31 cellular contexts compared by ENCODE assay signal in genomic region chr5:145902421-145902820, GRCh38. TPM values are rescaled to one million over a fixed set of nuclear protein-coding genes. Genes with fewer than 3 reads are reported as not detected.
"Had no signal": no experiment of that assay in that cellular context is flagged by ENCODE, and none has a peak within 500 bp of the region (broad histone marks: within the 10 kb centered on the region; RNA-seq: fewer than 3 reads in every experiment).

No MANE protein-coding gene starts in this region.

- H3K4me1 ChIP-seq: adrenal gland, breast epithelium had no signal

- DNase-seq: activated CD4-positive, alpha-beta memory T cell treated with anti-CD3 and anti-CD28 coated beads, Interleukin-2, amount 10 ng/mL, durations not matched to agents 7 days and 5 days; activated CD4-positive, alpha-beta T cell treated with anti-CD3 and anti-CD28 coated beads for 36 hours; activated CD4-positive, alpha-beta T cell treated with anti-CD3 and anti-CD28 coated beads, Interleukin-2, amount 50 U/mL, for 1 hour; activated gamma-delta T cell treated with Interleukin-2 at 50 U/mL for 16 hours; activated naive CD4-positive, alpha-beta T cell treated with anti-CD3 and anti-CD28 coated beads, Interleukin-2, amount 10 ng/mL, durations not matched to agents 7 days and 5 days; activated naive CD8-positive, alpha-beta T cell treated with anti-CD3 and anti-CD28 coated beads for 36 hours; activated T-cell treated with anti-CD3 and anti-CD28 coated beads, Interleukin-2, amount 50 U/mL, for 72 hours; adrenal gland; anterior cingulate cortex; caudate nucleus; KG1; NCI-H1092 treated with DMSO at 0.1 percent for 48 hours; NCI-H1417 treated with DMSO at 0.1 percent for 48 hours; NCI-H1694; NCI-H2029; NCI-H2107; NCI-H2171 treated with DMSO at 0.1 percent for 48 hours; NCI-H345; NCI-H510A; NCI-H526 treated with DMSO at 0.1 percent for 48 hours; T-cell; T1000; WERI-Rb-1 had no signal

- FAIRE-seq: RCC 7860 had no signal

- H3K27me3 ChIP-seq: adrenal gland, breast epithelium had no signal

- H3K4me3 ChIP-seq: adrenal gland, breast epithelium, SK-N-MC had no signal

- H3K27ac ChIP-seq: adrenal gland, breast epithelium, SK-N-MC, WERI-Rb-1 had no signal

- H3K36me3 ChIP-seq: adrenal gland, breast epithelium, WERI-Rb-1 had no signal

- ATAC-seq: activated T-cell treated with anti-CD3 and anti-CD28 coated beads, Interleukin-2, amount 50 U/mL, for 72 hours; T-cell had no signal

- H3K9me3 ChIP-seq: adrenal gland had no signal

RNA-seq across cellular contexts. Expression of gene GRXCR2, which starts 29.6 kb away (rescaled TPM):
- total RNA-seq: activated CD4-positive, alpha-beta memory T cell treated with anti-CD3 and anti-CD28 coated beads, Interleukin-2, amount 10 ng/mL, durations not matched to agents 7 days and 5 days; activated CD4-positive, alpha-beta T cell treated with anti-CD3 and anti-CD28 coated beads for 36 hours; activated CD8-positive, alpha-beta memory T cell treated with anti-CD3 and anti-CD28 coated beads for 36 hours; activated naive CD8-positive, alpha-beta T cell treated with anti-CD3 and anti-CD28 coated beads for 36 hours; activated T-cell treated with anti-CD3 and anti-CD28 coated beads, Interleukin-2, amount 50 U/mL, for 72 hours; activated T-helper 2 cell treated with anti-CD3 and anti-CD28 coated beads, Interferon-gamma antibody, Interleukin-2, Interleukin-4, amounts not matched to agents 10 μg/mL and 5 μg/mL and 100 μg/mL, durations not matched to agents 14 hours and 24 hours and 36 hours; adrenal gland; cerebellum; LHCN-M2; MCF 10A; T-cell had no signal
- polyA plus RNA-seq: adrenal gland had no signal

RNA-seq across cellular contexts. Expression of gene SH3RF2, which starts 34.0 kb away (rescaled TPM):
- total RNA-seq: activated CD8-positive, alpha-beta memory T cell treated with anti-CD3 and anti-CD28 coated beads for 36 hours; activated naive CD8-positive, alpha-beta T cell treated with anti-CD3 and anti-CD28 coated beads for 36 hours had no signal
